1 cellular context compared by ENCODE assay signal in the genomic region with DNA sequence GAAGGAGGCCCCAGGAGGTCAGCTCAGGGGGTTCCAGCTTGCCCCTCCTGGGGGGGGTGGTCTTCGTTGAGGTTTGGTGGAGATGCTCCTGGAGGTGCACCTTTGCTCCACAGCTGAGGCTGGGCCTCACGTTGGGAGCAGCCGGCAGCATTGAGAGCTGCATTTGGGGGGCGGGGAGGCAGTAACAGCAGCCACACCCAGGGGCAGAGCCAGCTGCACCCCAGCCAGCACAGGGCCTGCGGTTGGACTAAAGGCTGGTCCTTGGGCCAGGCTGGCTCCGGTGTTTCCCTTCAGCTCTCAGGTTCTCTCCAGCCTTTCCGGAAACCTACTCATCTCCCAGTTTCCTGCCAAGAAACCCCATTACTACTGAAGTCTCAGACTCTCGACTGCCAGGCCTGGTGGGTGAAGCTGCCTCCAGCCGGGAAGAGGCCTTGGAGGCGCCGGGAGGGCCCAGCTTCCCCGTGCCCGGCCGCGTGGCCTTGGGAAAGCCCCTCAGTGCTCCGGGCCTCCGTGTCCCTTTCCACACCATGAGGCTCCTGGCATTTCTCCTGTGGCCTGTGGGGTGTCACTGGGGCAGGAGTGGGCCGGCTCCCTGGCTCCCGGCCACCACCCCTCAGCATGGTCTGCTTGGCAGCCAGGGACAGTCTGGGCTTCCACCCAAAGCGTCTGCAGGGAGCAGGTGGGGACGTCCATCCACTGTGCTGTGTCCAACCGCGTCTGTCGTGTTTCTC.
TF ChIP-seq lines count a peak whose summit lies in the region.

No MANE protein-coding gene starts in this region.

TF ChIP-seq in WTC11, 78 proteins besides CTCF, POLR2A, EP300 and RAD21 (continued from another document):
- no peak for TF ChIP-seq EMX1 (CRISPR knock-in tag; IDR thresholded peaks at IDR 0.05)
- TF ChIP-seq, protein P1, sequence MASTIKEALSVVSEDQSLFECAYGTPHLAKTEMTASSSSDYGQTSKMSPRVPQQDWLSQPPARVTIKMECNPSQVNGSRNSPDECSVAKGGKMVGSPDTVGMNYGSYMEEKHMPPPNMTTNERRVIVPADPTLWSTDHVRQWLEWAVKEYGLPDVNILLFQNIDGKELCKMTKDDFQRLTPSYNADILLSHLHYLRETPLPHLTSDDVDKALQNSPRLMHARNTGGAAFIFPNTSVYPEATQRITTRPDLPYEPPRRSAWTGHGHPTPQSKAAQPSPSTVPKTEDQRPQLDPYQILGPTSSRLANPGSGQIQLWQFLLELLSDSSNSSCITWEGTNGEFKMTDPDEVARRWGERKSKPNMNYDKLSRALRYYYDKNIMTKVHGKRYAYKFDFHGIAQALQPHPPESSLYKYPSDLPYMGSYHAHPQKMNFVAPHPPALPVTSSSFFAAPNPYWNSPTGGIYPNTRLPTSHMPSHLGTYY (CRISPR knock-in tag; IDR thresholded peaks at IDR 0.05) = no peak
- no peak for TF ChIP-seq MYBL2 (CRISPR knock-in tag; IDR thresholded peaks at IDR 0.05)
- TF ChIP-seq SMAD4 (CRISPR knock-in tag; IDR thresholded peaks at IDR 0.05) = no peak
- TF ChIP-seq ELF4 (CRISPR knock-in tag; IDR thresholded peaks at IDR 0.05; ENCODE audit: low read depth) = no peak
- TF ChIP-seq, protein P2, sequence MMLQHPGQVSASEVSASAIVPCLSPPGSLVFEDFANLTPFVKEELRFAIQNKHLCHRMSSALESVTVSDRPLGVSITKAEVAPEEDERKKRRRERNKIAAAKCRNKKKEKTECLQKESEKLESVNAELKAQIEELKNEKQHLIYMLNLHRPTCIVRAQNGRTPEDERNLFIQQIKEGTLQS (CRISPR knock-in tag; conservative IDR thresholded peaks at IDR 0.05) = no peak
- TF ChIP-seq, protein P3, sequence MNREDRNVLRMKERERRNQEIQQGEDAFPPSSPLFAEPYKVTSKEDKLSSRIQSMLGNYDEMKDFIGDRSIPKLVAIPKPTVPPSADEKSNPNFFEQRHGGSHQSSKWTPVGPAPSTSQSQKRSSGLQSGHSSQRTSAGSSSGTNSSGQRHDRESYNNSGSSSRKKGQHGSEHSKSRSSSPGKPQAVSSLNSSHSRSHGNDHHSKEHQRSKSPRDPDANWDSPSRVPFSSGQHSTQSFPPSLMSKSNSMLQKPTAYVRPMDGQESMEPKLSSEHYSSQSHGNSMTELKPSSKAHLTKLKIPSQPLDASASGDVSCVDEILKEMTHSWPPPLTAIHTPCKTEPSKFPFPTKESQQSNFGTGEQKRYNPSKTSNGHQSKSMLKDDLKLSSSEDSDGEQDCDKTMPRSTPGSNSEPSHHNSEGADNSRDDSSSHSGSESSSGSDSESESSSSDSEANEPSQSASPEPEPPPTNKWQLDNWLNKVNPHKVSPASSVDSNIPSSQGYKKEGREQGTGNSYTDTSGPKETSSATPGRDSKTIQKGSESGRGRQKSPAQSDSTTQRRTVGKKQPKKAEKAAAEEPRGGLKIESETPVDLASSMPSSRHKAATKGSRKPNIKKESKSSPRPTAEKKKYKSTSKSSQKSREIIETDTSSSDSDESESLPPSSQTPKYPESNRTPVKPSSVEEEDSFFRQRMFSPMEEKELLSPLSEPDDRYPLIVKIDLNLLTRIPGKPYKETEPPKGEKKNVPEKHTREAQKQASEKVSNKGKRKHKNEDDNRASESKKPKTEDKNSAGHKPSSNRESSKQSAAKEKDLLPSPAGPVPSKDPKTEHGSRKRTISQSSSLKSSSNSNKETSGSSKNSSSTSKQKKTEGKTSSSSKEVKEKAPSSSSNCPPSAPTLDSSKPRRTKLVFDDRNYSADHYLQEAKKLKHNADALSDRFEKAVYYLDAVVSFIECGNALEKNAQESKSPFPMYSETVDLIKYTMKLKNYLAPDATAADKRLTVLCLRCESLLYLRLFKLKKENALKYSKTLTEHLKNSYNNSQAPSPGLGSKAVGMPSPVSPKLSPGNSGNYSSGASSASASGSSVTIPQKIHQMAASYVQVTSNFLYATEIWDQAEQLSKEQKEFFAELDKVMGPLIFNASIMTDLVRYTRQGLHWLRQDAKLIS (CRISPR knock-in tag; IDR thresholded peaks at IDR 0.05; ENCODE audit: borderline replicate concordance) = no peak
- TF ChIP-seq, protein P4, sequence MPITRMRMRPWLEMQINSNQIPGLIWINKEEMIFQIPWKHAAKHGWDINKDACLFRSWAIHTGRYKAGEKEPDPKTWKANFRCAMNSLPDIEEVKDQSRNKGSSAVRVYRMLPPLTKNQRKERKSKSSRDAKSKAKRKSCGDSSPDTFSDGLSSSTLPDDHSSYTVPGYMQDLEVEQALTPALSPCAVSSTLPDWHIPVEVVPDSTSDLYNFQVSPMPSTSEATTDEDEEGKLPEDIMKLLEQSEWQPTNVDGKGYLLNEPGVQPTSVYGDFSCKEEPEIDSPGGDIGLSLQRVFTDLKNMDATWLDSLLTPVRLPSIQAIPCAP (CRISPR knock-in tag; IDR thresholded peaks at IDR 0.05) = no peak
- TF ChIP-seq ZNF317 (CRISPR knock-in tag; IDR thresholded peaks at IDR 0.05; ENCODE audit: borderline replicate concordance, low read depth) = no peak
- no peak for TF ChIP-seq NFE2L1 (CRISPR knock-in tag; IDR thresholded peaks at IDR 0.05)
- TF ChIP-seq, protein P5, sequence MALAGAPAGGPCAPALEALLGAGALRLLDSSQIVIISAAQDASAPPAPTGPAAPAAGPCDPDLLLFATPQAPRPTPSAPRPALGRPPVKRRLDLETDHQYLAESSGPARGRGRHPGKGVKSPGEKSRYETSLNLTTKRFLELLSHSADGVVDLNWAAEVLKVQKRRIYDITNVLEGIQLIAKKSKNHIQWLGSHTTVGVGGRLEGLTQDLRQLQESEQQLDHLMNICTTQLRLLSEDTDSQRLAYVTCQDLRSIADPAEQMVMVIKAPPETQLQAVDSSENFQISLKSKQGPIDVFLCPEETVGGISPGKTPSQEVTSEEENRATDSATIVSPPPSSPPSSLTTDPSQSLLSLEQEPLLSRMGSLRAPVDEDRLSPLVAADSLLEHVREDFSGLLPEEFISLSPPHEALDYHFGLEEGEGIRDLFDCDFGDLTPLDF (CRISPR knock-in tag; IDR thresholded peaks at IDR 0.05) = no peak
